ENCODE assay signal across 20 cellular contexts in genomic region chr5:80540691-80541090, GRCh38. TPM values are rescaled to one million over a fixed set of nuclear protein-coding genes. Genes with fewer than 3 reads are reported as not detected.
DNase-seq lines count a peak whose midpoint lies in the region; ATAC-seq, FAIRE-seq and TF ChIP-seq lines count a peak whose summit lies in the region.
"Had no signal": no experiment of that assay in that cellular context is flagged by ENCODE, and none has a peak within 500 bp of the region (broad histone marks: within the 10 kb centered on the region; RNA-seq: fewer than 3 reads in every experiment).

No MANE protein-coding gene starts in this region.

- TF ChIP-seq RAD21 in A549 (conservative IDR thresholded peaks at IDR 0.05 in 1 of 2, IDR thresholded peaks at IDR 0.05 in 1 of 2) = no peak

- H3K27ac ChIP-seq in A549 = no peak overlapping the region
- H3K27ac ChIP-seq: C4-2B, HL-60 had no signal

- no peak overlapping the region for H3K9ac ChIP-seq in adipocyte (ENCODE audit: low read length)

- no peak for TF ChIP-seq POLR2A in A549 (IDR thresholded peaks at IDR 0.05; ENCODE audit: low read length)

- no peak for DNase-seq in A549 (ENCODE audit: low read depth in 1 of 2, low spot score in 1 of 2)
- DNase-seq in NCI-H226 = peak; percentile 43
- peak; percentile 27 for DNase-seq in adipocyte (ENCODE audit: low read depth)
- DNase-seq in fibroblast of gingiva (ENCODE audit: low read depth) = peak; percentile 4
- DNase-seq in iPS-NIHi11 (ENCODE audit: low spot score) = no peak
- DNase-seq in EL = no peak
- no peak for DNase-seq in ecto neural progenitor cell (ENCODE audit: low spot score)
- DNase-seq: 8988T; BE2C; CD4-positive, alpha-beta memory T cell; COR-L47; DMS153; DMS79 treated with DMSO at 0.1 percent for 48 hours; GDM1; HCEC 1CT; HFFc6 had no signal

- TF ChIP-seq CTCF in A549 (IDR thresholded peaks at IDR 0.05) = no peak

- H3K4me3 ChIP-seq in A549 = no peak overlapping the region
- H3K4me3 ChIP-seq in adipocyte (ENCODE audit: low read length) = no peak overlapping the region

- 85% methylated on average over 1 of the region's 1 CpG for WGBS in A549 (ENCODE audit: missing lambda C conversion rate)

- TF ChIP-seq EP300 in A549 (IDR thresholded peaks at IDR 0.05) = no peak

- H3K4me1 ChIP-seq in A549 (0 out of 3 replicates have a peak, but pooled peaks cover 3% of the 10 kb centered on the region), adipocyte (ENCODE audit: control insufficient read depth, insufficient read depth, low read length) (no peaks in the 10 kb centered on the region)

- FAIRE-seq in A549 (lab: Jason Lieb, UNC) = peak; percentile 56
- FAIRE-seq: D721Med had no signal

- H3K9me3 ChIP-seq in A549 (no peaks in the 10 kb centered on the region), adipocyte (ENCODE audit: control insufficient read depth, low read length) (no peaks in the 10 kb centered on the region)
- H3K9me3 ChIP-seq: BE2C had no signal

- POLR2A ChIA-PET in A549 (lab: Yijun Ruan, JAX) = no interaction called here

- no peak for ATAC-seq in A549
- ATAC-seq in GM18520 (IDR thresholded peaks at IDR 0.05; ENCODE audit: unreplicated experiment) = no peak

- no peaks in the 10 kb centered on the region for H3K36me3 ChIP-seq in adipocyte (ENCODE audit: control insufficient read depth, insufficient read depth, low read length, severe bottlenecking)
- H3K36me3 ChIP-seq: BE2C had no signal

- H3K4me2 ChIP-seq in A549 = no peak overlapping the region

- CTCF ChIA-PET in A549 (lab: Yijun Ruan, JAX) = interaction anchor here (0.6 kb wide), 1 partner anchor 75 kb away, joined by 3 read pairs; no protein-coding TSS in a partner anchor

- H3K27me3 ChIP-seq in adipocyte (replicated peaks; ENCODE audit: control insufficient read depth, insufficient read depth, low read length) = no peaks in the 10 kb centered on the region
- H3K27me3 ChIP-seq: BE2C had no signal

TF ChIP-seq in A549, 52 proteins besides CTCF, POLR2A, EP300 and RAD21:
- TF ChIP-seq HOXB13 (CRISPR knock-in tag; IDR thresholded peaks at IDR 0.05; ENCODE audit: low read depth) = no peak
- no peak for TF ChIP-seq PBX3 (IDR thresholded peaks at IDR 0.05)
- TF ChIP-seq NFE2L2 (conservative IDR thresholded peaks at IDR 0.05; ENCODE audit: low read length) = no peak
- TF ChIP-seq BHLHE40 (IDR thresholded peaks at IDR 0.05; ENCODE audit: low read depth, low read length) = no peak
- no peak for TF ChIP-seq JUN (IDR thresholded peaks at IDR 0.05)
- no peak for TF ChIP-seq BCL3 (IDR thresholded peaks at IDR 0.05)
TF ChIP-seq in A549: peak in this region for 0.

RNA-seq across cellular contexts. Expression of gene ANKRD34B, which starts 29.4 kb away (rescaled TPM):
- 0.01 and 0.05 TPM in 2 replicates for polyA plus RNA-seq in A549 (2011; rRNA removed)
- polyA plus RNA-seq in A549 (2012; cell fraction: cytosol; rRNA removed) = 0.01 TPM in 1 of 2 replicates, not detected in the other
- not detected in 2 replicates for polyA plus RNA-seq in A549 (2012; cell fraction: nucleus; rRNA removed)
- 0.01 TPM in 1 of 3 replicates, not detected in the others for polyA plus RNA-seq in A549 (2017; fragmentation: RNase III; extraction: RNeasy Plus Mini Kit Qiagen cat#74134 plus additional on column Dnase treatment)
- not detected in 2 replicates for polyA minus RNA-seq in A549 (2011; rRNA and poly(A)+ RNA removed)
- polyA plus RNA-seq: CD4-positive, alpha-beta memory T cell had no signal

RNA-seq across cellular contexts. Expression of gene FAM151B, which starts 52.8 kb away (rescaled TPM):
- polyA plus RNA-seq in A549 (2011; rRNA removed) = 2.9 and 3.2 TPM in 2 replicates
- 0.83 and 1.2 TPM in 2 replicates for polyA plus RNA-seq in A549 (2012; cell fraction: cytosol; rRNA removed)
- 0.46 and 0.75 TPM in 2 replicates for polyA plus RNA-seq in A549 (2012; cell fraction: nucleus; rRNA removed)
- 2.2 to 2.3 TPM (median 2.2 TPM) in 3 replicates for polyA plus RNA-seq in A549 (2017; fragmentation: RNase III; extraction: RNeasy Plus Mini Kit Qiagen cat#74134 plus additional on column Dnase treatment)
- 2.3 and 4.0 TPM in 2 replicates for polyA minus RNA-seq in A549 (2011; rRNA and poly(A)+ RNA removed)

Comparison
In these comparisons a context has a peak if more than half of its experiments do, and no peak if none do; other contexts are left out.
1. DNase-seq: peak in NCI-H226 (single experiment), adipocyte (single experiment) and fibroblast of gingiva (single experiment); none in A549 (0 of 2), iPS-NIHi11 (single experiment), EL (single experiment) and ecto neural progenitor cell (single experiment).